In genomic region chr12:43057561-43057960, GRCh38 we compare ENCODE assay signal across 17 cellular contexts.
"Had no signal": no experiment of that assay in that cellular context is flagged by ENCODE, and none has a peak within 500 bp of the region (broad histone marks: within the 10 kb centered on the region; RNA-seq: fewer than 3 reads in every experiment).

No MANE protein-coding gene starts in this region.

- ATAC-seq: activated naive CD8-positive, alpha-beta T cell treated with anti-CD3 and anti-CD28 coated beads, Interleukin-2, amount 50 U/mL, for 24 hours; esophagus mucosa; left cardiac atrium; lower lobe of right lung; stimulated activated effector memory CD8-positive, alpha-beta T cell treated with anti-CD3 and anti-CD28 coated beads, Interleukin-12 subunit alpha, Interleukin-12 subunit beta, amount 100 ng/mL, for 72 hours; T-helper 17 cell had no signal

- FAIRE-seq: TTC549 had no signal

- H3K4me3 ChIP-seq: dorsolateral prefrontal cortex, hepatocyte, lower lobe of right lung, neural progenitor cell, ovary, tibial nerve, vagina had no signal

- DNase-seq: activated B cell treated with CpG ODN at 0.5 μM for 24 hours; activated CD4-positive, alpha-beta T cell treated with anti-CD3 and anti-CD28 coated beads, Interleukin-2, amount 10 ng/mL, durations not matched to agents 24 days and 14 days; activated naive CD4-positive, alpha-beta T cell treated with Interleukin-2 at 50 U/mL for 16 hours; activated naive CD8-positive, alpha-beta T cell treated with anti-CD3 and anti-CD28 coated beads, Interleukin-2, amount 50 U/mL, for 24 hours; dorsolateral prefrontal cortex; left cardiac atrium; lower lobe of right lung; midbrain; ovary; T-helper 17 cell had no signal
